In the genomic region with DNA sequence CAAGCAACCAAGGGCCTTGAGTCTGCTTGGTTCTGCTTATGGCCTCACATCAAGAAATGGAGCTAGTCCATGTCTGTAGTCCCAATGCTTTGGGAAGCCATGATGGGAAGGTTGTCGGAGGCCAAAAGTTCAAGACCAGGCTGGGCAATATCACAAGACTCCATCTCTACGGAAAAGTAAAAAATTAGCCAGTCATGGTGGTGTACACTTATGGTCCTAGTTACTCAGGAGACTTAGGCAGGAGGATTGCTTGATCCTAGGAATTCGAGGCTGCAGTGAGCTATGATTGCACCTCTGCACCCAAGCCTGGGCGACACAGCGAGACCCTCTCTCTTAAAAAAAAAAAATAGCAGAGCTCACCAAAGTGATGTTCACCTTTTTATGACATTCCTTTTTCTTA, we compare ENCODE assay signal across 23 cellular contexts.
A peak's percentile ranks its signal among the peaks of the same experiment; 100 is the strongest.
DNase-seq lines count a peak whose midpoint lies in the region; ATAC-seq, FAIRE-seq and TF ChIP-seq lines count a peak whose summit lies in the region.
"Had no signal": no experiment of that assay in that cellular context is flagged by ENCODE, and none has a peak within 500 bp of the region (broad histone marks: within the 10 kb centered on the region; RNA-seq: fewer than 3 reads in every experiment).

No MANE protein-coding gene starts in this region.

- intact Hi-C loops in HepG2 (cut with micrococcal nuclease; ENCODE audit: unreplicated experiment) (no loop called here), right lobe of liver (cut with DNase I) (no loop called here), K562 (cut with micrococcal nuclease) (no loop called here)

- ATAC-seq in HepG2 (no peak), right lobe of liver (no peak), K562 (no peak), GM21619 (IDR thresholded peaks at IDR 0.05; ENCODE audit: unreplicated experiment) (no peak), left lobe of liver (no peak), HG02588 (IDR thresholded peaks at IDR 0.05; ENCODE audit: unreplicated experiment) (no peak)
- ATAC-seq: CD8-positive, alpha-beta T cell; GM12878 had no signal

- H3K27ac ChIP-seq in HepG2 (ENCODE audit: extremely low read length, insufficient read depth, low read length) (no peak overlapping the region), right lobe of liver (no peak overlapping the region), K562 (ENCODE audit: extremely low read depth, low read depth, low read length) (peak overlapping the region; percentile 86)
- H3K27ac ChIP-seq: BLaER1, C4-2B, GM23248 had no signal

- no peaks in the 10 kb centered on the region for H3K9me1 ChIP-seq in K562 (ENCODE audit: control insufficient read depth, insufficient read depth, low read length)

- H3F3A ChIP-seq in Loucy (ENCODE audit: low read depth) = peaks cover 29% of the 10 kb centered on the region

- DNase-seq in HepG2 (ENCODE audit: low spot score) = no peak
- DNase-seq in right lobe of liver = no peak
- DNase-seq in K562 (ENCODE audit: extremely low read depth in 1 of 4, low spot score in 3 of 4) = no peak
- no peak for DNase-seq in left lobe of liver (ENCODE audit: low spot score)
- DNase-seq: 8988T; CD4-positive, CD25-positive, alpha-beta regulatory T cell; CD8-positive, alpha-beta T cell; DMS 273 treated with DMSO at 0.1 percent for 48 hours; DMS79; EL; GDM1; GM23248; H7; HCEC 1CT had no signal

- H3K9me2 ChIP-seq in Loucy (replicated peaks; ENCODE audit: low read depth, low read length) = no peaks in the 10 kb centered on the region

- TF ChIP-seq POLR2A in HepG2 (IDR thresholded peaks at IDR 0.05; ENCODE audit: insufficient read depth in 1 of 2, low read depth in 2 of 2, low read length in 2 of 2) (no peak), right lobe of liver (IDR thresholded peaks at IDR 0.05) (no peak), K562 (conservative IDR thresholded peaks at IDR 0.05) (no peak)

- no peaks in the 10 kb centered on the region for H3K9me3 ChIP-seq in HepG2 (ENCODE audit: low read length)
- no peaks in the 10 kb centered on the region for H3K9me3 ChIP-seq in right lobe of liver
- H3K9me3 ChIP-seq in Loucy (ENCODE audit: insufficient read depth, low read depth, low read length) = no peaks in the 10 kb centered on the region
- H3K9me3 ChIP-seq in K562 (replicated peaks; ENCODE audit: control insufficient read depth, insufficient read depth, low read depth, low read length) = no peaks in the 10 kb centered on the region
- H3K9me3 ChIP-seq: BLaER1 had no signal

- H3K4me2 ChIP-seq in HepG2 (ENCODE audit: low read depth, low read length) = no peak overlapping the region
- peak overlapping the region; percentile 68 for H3K4me2 ChIP-seq in Loucy (ENCODE audit: low read depth, low read length, poor library complexity, severe bottlenecking)
- no peak overlapping the region for H3K4me2 ChIP-seq in K562 (ENCODE audit: insufficient read depth, low read length)

- H4K20me1 ChIP-seq in HepG2 (ENCODE audit: insufficient read depth, low read length) (no peaks in the 10 kb centered on the region), Loucy (ENCODE audit: insufficient read depth, low read length, poor library complexity, severe bottlenecking) (no peaks in the 10 kb centered on the region), K562 (replicated peaks; ENCODE audit: control insufficient read depth, insufficient read depth, low read length) (no peaks in the 10 kb centered on the region)
- H4K20me1 ChIP-seq: BLaER1 had no signal

- H3K36me3 ChIP-seq in HepG2 (replicated peaks in 1 of 2; ENCODE audit: control insufficient read depth in 1 of 2, insufficient read depth in 2 of 2, low read length in 2 of 2) (peaks cover 9 to 27% of the 10 kb centered on the region in 2 experiments), right lobe of liver (peaks cover 0 to 21% (median 4%) of the 10 kb centered on the region in 4 donors), Loucy (ENCODE audit: insufficient read depth, low read length) (peaks cover 26% of the 10 kb centered on the region; the same call in 1 of the 2 replicates), K562 (ENCODE audit: control insufficient read depth, insufficient read depth, low read length) (peaks cover 15% of the 10 kb centered on the region; the same call in 2 of the 3 replicates)

- CTCF ChIA-PET in HepG2 (lab: Yijun Ruan, JAX; ENCODE audit: low intra/inter-chr PET ratio, low total read pairs) = no interaction called here
- CTCF ChIA-PET in K562 (lab: Yijun Ruan, JAX; ENCODE audit: low intra/inter-chr PET ratio) = no interaction called here

- in situ Hi-C loops in HepG2 (cut with HindIII; ENCODE audit: extremely low pct_ligation_motif_present, low pct_unique_long_range_greater_than_20kb) (no loop called here), K562 (cut with MboI) (no loop called here)

- TF ChIP-seq EP300 in HepG2 (IDR thresholded peaks at IDR 0.05; ENCODE audit: low read depth in 2 of 2, low read length in 2 of 2) = no peak
- no peak for TF ChIP-seq EP300 in HepG2 (CRISPR knock-in tag; IDR thresholded peaks at IDR 0.05; ENCODE audit: borderline replicate concordance)
- no peak for TF ChIP-seq EP300 in K562 (IDR thresholded peaks at IDR 0.05; ENCODE audit: low read length)

- no peak overlapping the region for H3K9ac ChIP-seq in HepG2 (ENCODE audit: insufficient read depth, low read depth, low read length)
- peak overlapping the region; percentile 64 for H3K9ac ChIP-seq in Loucy (ENCODE audit: low read depth, low read length, poor library complexity, severe bottlenecking)
- H3K9ac ChIP-seq in K562 (ENCODE audit: insufficient read depth in 1 of 2, low read depth in 2 of 2, low read length in 2 of 2) = no peak overlapping the region
- H3K9ac ChIP-seq: BLaER1, GM23248 had no signal

- TF ChIP-seq RAD21 in HepG2 (CRISPR knock-in tag; IDR thresholded peaks at IDR 0.05) (no peak), K562 (CRISPR knock-in tag; conservative IDR thresholded peaks at IDR 0.05 in 1 of 2, IDR thresholded peaks at IDR 0.05 in 1 of 2) (no peak)

- BruUV-seq in HepG2 (replicated peaks; lab: Mats Ljungman, UMichigan) (no TSS peak), K562 (replicated peaks; lab: Mats Ljungman, UMichigan) (no TSS peak)

- 88% methylated on average over 5 of the region's 5 CpGs for WGBS in HepG2 (ENCODE audit: low lambda C conversion rate)
- WGBS in right lobe of liver (ENCODE audit: insufficient coverage, low coverage, low lambda C conversion rate, missing lambda C conversion rate) = 91% methylated on average over 3 of the region's 5 CpGs
- 69% methylated on average over 5 of the region's 5 CpGs for WGBS in K562 (ENCODE audit: insufficient coverage, low coverage, missing lambda C conversion rate)

- H3K79me2 ChIP-seq in HepG2 (ENCODE audit: insufficient read depth, low read length) (no peaks in the 10 kb centered on the region), Loucy (ENCODE audit: insufficient read depth, low read length) (no peaks in the 10 kb centered on the region), K562 (ENCODE audit: control insufficient read depth, insufficient read depth, low read length) (0 out of 3 replicates have a peak, but pooled peaks cover 5% of the 10 kb centered on the region)

- H3K27me3 ChIP-seq in HepG2 (ENCODE audit: control insufficient read depth in 1 of 2, insufficient read depth in 2 of 2, low read length in 2 of 2) (no peaks in the 10 kb centered on the region), right lobe of liver (no peaks in the 10 kb centered on the region), Loucy (ENCODE audit: insufficient read depth, low read length, poor library complexity, severe bottlenecking) (no peaks in the 10 kb centered on the region), K562 (ENCODE audit: control insufficient read depth in 2 of 2, insufficient read depth in 2 of 2, low read length in 2 of 2) (no peaks in the 10 kb centered on the region)
- H3K27me3 ChIP-seq: BLaER1 had no signal

- H2AFZ ChIP-seq in HepG2 (ENCODE audit: low read length) (no peak overlapping the region), Loucy (ENCODE audit: low read length) (no peak overlapping the region), K562 (ENCODE audit: low read depth, low read length) (no peak overlapping the region)
- H2AFZ ChIP-seq: GM23248 had no signal

- FAIRE-seq in HepG2 (lab: Jason Lieb, UNC) (no peak), K562 (lab: Jason Lieb, UNC) (no peak)
- FAIRE-seq: D721Med, GM12878, GM19239, H1 had no signal

- POLR2A ChIA-PET in HepG2 (lab: Yijun Ruan, JAX) (no interaction called here), K562 (lab: Yijun Ruan, JAX) (interaction anchor here (0.6 to 0.9 kb wide), 5 partner anchors 16 to 159 kb away, joined by 3 to 4 read pairs (median 3); no protein-coding TSS in a partner anchor)

- TF ChIP-seq CTCF in HepG2 (CRISPR knock-in tag; IDR thresholded peaks at IDR 0.05) (no peak), right lobe of liver (IDR thresholded peaks at IDR 0.05) (no peak), Loucy (conservative IDR thresholded peaks at IDR 0.05; ENCODE audit: low read length) (no peak), K562 (IDR thresholded peaks at IDR 0.05 in 2 of 3, conservative IDR thresholded peaks at IDR 0.05 in 1 of 3; ENCODE audit: insufficient read depth in 2 of 3, low read depth in 1 of 3, low read length in 3 of 3) (no peak)

- peaks cover 23% of the 10 kb centered on the region for H3K4me1 ChIP-seq in HepG2 (ENCODE audit: insufficient read depth, low read length)
- no peaks in the 10 kb centered on the region for H3K4me1 ChIP-seq in right lobe of liver
- H3K4me1 ChIP-seq in Loucy (ENCODE audit: insufficient read depth, low read length, poor library complexity, severe bottlenecking) = peaks cover 53% of the 10 kb centered on the region
- H3K4me1 ChIP-seq in K562 (replicated peaks in 1 of 2; ENCODE audit: control insufficient read depth in 2 of 2, insufficient read depth in 2 of 2, low read length in 2 of 2) = peaks cover 40 to 69% of the 10 kb centered on the region in 2 experiments

- no peak overlapping the region for H3K4me3 ChIP-seq in HepG2 (replicated peaks in 1 of 3; ENCODE audit: insufficient read depth in 1 of 3, low read depth in 2 of 3, low read length in 3 of 3)
- no peak overlapping the region for H3K4me3 ChIP-seq in right lobe of liver
- H3K4me3 ChIP-seq in Loucy (ENCODE audit: low read length, poor library complexity, severe bottlenecking) = no peak overlapping the region
- H3K4me3 ChIP-seq in K562 = no peak overlapping the region
- H3K4me3 ChIP-seq: BLaER1, GM12878, GM23248 had no signal

TF ChIP-seq in HepG2, 621 proteins besides CTCF, POLR2A, EP300 and RAD21:
- TF ChIP-seq NFE2L2 (IDR thresholded peaks at IDR 0.05; ENCODE audit: low read length) (peak; percentile 17; the same call in 1 of the 2 replicates), PAWR (CRISPR knock-in tag; IDR thresholded peaks at IDR 0.05; ENCODE audit: borderline replicate concordance) (no peak), RBM22 (optimal IDR thresholded peaks at IDR 0.05; ENCODE audit: low read length) (peak; percentile 0)

TF ChIP-seq in K562, 482 proteins besides CTCF, POLR2A, EP300 and RAD21 (continues in another document):
- no peak for TF ChIP-seq RFX7 (CRISPR knock-in tag; IDR thresholded peaks at IDR 0.05)
- TF ChIP-seq MAFG (tag; conservative IDR thresholded peaks at IDR 0.05) = peak; percentile 75
- peak in 1 of 3 experiments; percentile 35 for TF ChIP-seq YY1 (IDR thresholded peaks at IDR 0.05; ENCODE audit: borderline replicate concordance in 1 of 3, control insufficient read depth in 1 of 3, extremely low read depth in 1 of 3, insufficient read depth in 3 of 3, insufficient read length in 1 of 3, insufficient replicate concordance in 2 of 3, low read depth in 1 of 3, low read length in 2 of 3)
- 0 out of 2 replicates have a peak, but pooled peaks have one; percentile 23 for TF ChIP-seq ZNF311 (CRISPR knock-in tag; IDR thresholded peaks at IDR 0.05)

Comparison
In these comparisons a context has a peak if more than half of its experiments do, and no peak if none do; other contexts are left out.
1. Of the 241 proteins assayed by ChIP-seq in both HepG2 and K562: peak only in HepG2: RBM22; only in K562: MAFG and NFE2; in both: none; in neither: 237; mixed calls (peak in some experiments, not most) for 1.